1 cellular context compared by ENCODE assay signal in genomic region chr5:154782326-154782725, GRCh38.
A peak's percentile ranks its signal among the peaks of the same experiment; 100 is the strongest.
TF ChIP-seq lines count a peak whose summit lies in the region.

No MANE protein-coding gene starts in this region.

TF ChIP-seq in HepG2, 621 proteins besides CTCF, POLR2A, EP300 and RAD21:
- TF ChIP-seq ZNF687 (CRISPR knock-in tag; IDR thresholded peaks at IDR 0.05) (0 out of 2 replicates have a peak, but pooled peaks have one; percentile 25), ZNF839 (CRISPR knock-in tag; IDR thresholded peaks at IDR 0.05; ENCODE audit: borderline replicate concordance) (no peak)
